ENCODE assay signal across 12 cellular contexts in the genomic region with DNA sequence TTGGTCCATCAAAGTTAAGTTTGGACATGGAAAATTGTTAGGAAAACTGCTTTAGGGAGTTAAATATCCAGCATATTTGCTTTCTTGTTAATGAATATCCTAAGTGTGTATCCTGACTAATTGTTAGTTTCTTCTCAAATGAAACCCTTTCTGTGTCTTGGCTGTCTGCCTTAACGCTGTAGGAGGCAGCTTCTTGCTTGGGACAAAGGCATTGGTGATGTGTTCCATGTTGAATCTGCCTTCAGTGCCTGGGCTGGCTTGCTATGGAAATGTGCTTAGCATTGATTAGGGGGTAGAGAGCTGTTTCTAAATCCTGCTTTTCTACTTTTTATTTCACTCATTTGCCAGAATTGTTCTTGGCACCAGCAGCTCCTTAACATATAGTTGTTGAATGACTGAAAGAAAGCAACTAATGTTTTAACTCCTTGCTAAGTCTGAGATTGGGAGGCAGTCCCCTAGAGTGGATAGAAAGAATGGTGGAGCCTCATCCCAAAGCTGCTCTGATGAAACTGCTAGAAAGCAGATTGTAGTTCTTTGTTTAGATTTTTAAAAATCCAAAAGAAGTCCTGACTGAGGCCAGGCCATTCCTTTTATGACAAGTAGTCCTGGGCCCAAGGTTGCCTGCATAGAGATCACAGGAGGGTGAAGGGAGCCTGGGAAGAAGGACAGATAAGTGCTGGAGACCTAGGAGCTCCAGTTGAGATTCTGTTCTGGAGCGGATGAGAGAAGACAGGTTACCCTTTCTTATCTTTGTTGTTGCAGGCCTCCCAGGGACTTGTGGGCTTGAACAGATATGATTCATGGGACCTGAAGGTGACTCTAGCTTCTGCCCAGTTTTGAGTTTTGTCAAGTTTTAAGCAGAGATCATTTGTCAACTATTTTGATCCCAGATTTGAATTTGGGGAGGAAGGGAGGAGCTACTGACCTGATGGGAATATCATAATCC. TPM values are rescaled to one million over a fixed set of nuclear protein-coding genes. Genes with fewer than 3 reads are reported as not detected.
DNase-seq lines count a peak whose midpoint lies in the region; ATAC-seq lines count a peak whose summit lies in the region.
"Had no signal": no experiment of that assay in that cellular context is flagged by ENCODE, and none has a peak within 500 bp of the region (broad histone marks: within the 10 kb centered on the region; RNA-seq: fewer than 3 reads in every experiment).

No MANE protein-coding gene starts in this region.

- no peaks in the 10 kb centered on the region for H3K9me3 Mint-ChIP-seq in activated naive CD4-positive, alpha-beta T cell treated with anti-CD3 and anti-CD28 coated beads for 36 hours
- H3K9me3 Mint-ChIP-seq in activated CD4-positive, alpha-beta memory T cell treated with anti-CD3 and anti-CD28 coated beads for 36 hours: no peaks in the 10 kb centered on the region
- H3K9me3 Mint-ChIP-seq in effector memory CD8-positive, alpha-beta T cell: no peaks in the 10 kb centered on the region
- H3K9me3 Mint-ChIP-seq: mesothelial cell of epicardium had no signal

- ATAC-seq in effector memory CD8-positive, alpha-beta T cell (replicated peaks): no peak
- ATAC-seq in stimulated activated naive CD8-positive, alpha-beta T cell treated with anti-CD3 and anti-CD28 coated beads, Interleukin-15, Interleukin-2, amounts not matched to agents 100 U/mL and 50 U/mL, for 24 hours: peak; percentile 37
- ATAC-seq in HG02884 (IDR thresholded peaks at IDR 0.05; ENCODE audit: unreplicated experiment): no peak
- ATAC-seq in GM18858 (IDR thresholded peaks at IDR 0.05; ENCODE audit: unreplicated experiment): no peak
- ATAC-seq: HCT116 had no signal

- intact Hi-C loops in activated naive CD4-positive, alpha-beta T cell treated with anti-CD3 and anti-CD28 coated beads for 36 hours (cut with micrococcal nuclease): loop anchor here (1.0 to 5.0 kb wide), 6 partner anchors 14 to 718 kb away; no protein-coding TSS in a partner anchor
- intact Hi-C loops in activated CD4-positive, alpha-beta memory T cell treated with anti-CD3 and anti-CD28 coated beads for 36 hours (cut with micrococcal nuclease): loop anchor here (2.0 to 10.0 kb wide), 5 partner anchors 14 to 850 kb away; no protein-coding TSS in a partner anchor

- CTCF ChIA-PET in activated naive CD4-positive, alpha-beta T cell treated with anti-CD3 and anti-CD28 coated beads for 36 hours (lab: Charles Lee): interaction anchor here (0.8 to 8.9 kb wide), 5 partner anchors 11 to 212 kb away, joined by 3 to 109 read pairs (median 7); no protein-coding TSS in a partner anchor
- CTCF ChIA-PET in activated CD4-positive, alpha-beta memory T cell treated with anti-CD3 and anti-CD28 coated beads for 36 hours (lab: Charles Lee): interaction anchor here (0.7 to 2.4 kb wide), 8 partner anchors 10 to 37 kb away, joined by 3 to 20 read pairs (median 4); no protein-coding TSS in a partner anchor

- DNase-seq in activated naive CD4-positive, alpha-beta T cell treated with anti-CD3 and anti-CD28 coated beads for 36 hours: peak; percentile 47
- DNase-seq in activated naive CD4-positive, alpha-beta T cell treated with anti-CD3 and anti-CD28 coated beads, Interleukin-2, amount 50 U/mL, for 16 hours: no peak
- DNase-seq in activated CD4-positive, alpha-beta memory T cell treated with anti-CD3 and anti-CD28 coated beads for 36 hours: peak; percentile 49
- no peak for DNase-seq in effector memory CD8-positive, alpha-beta T cell
- DNase-seq in stimulated activated naive CD8-positive, alpha-beta T cell treated with anti-CD3 and anti-CD28 coated beads, Interleukin-15, Interleukin-2, amounts not matched to agents 100 U/mL and 50 U/mL, for 24 hours: no peak
- no peak for DNase-seq in UCSD-AML1 (lab: John Stamatoyannopoulos, UW; ENCODE audit: unreplicated experiment)
- DNase-seq: SHP77 treated with DMSO at 0.1 percent for 48 hours, trophoblast cell had no signal

- H3K4me3 Mint-ChIP-seq in activated naive CD4-positive, alpha-beta T cell treated with anti-CD3 and anti-CD28 coated beads for 36 hours: peak overlapping the region; percentile 44
- peak overlapping the region; percentile 12 for H3K4me3 Mint-ChIP-seq in activated CD4-positive, alpha-beta memory T cell treated with anti-CD3 and anti-CD28 coated beads for 36 hours
- peak overlapping the region; percentile 2 to 65 for H3K4me3 Mint-ChIP-seq in effector memory CD8-positive, alpha-beta T cell
- H3K4me3 Mint-ChIP-seq: mesothelial cell of epicardium had no signal

- H3K4me1 Mint-ChIP-seq in activated naive CD4-positive, alpha-beta T cell treated with anti-CD3 and anti-CD28 coated beads for 36 hours (ENCODE audit: low read depth): peaks cover 94% of the 10 kb centered on the region
- H3K4me1 Mint-ChIP-seq in activated CD4-positive, alpha-beta memory T cell treated with anti-CD3 and anti-CD28 coated beads for 36 hours (ENCODE audit: low read depth): peaks cover 95% of the 10 kb centered on the region
- H3K4me1 Mint-ChIP-seq in effector memory CD8-positive, alpha-beta T cell (ENCODE audit: low read depth in 2 of 2): peaks cover 65 to 83% of the 10 kb centered on the region in 2 donors

- H3K36me3 Mint-ChIP-seq in activated naive CD4-positive, alpha-beta T cell treated with anti-CD3 and anti-CD28 coated beads for 36 hours (ENCODE audit: low read depth): peaks cover 54% of the 10 kb centered on the region
- H3K36me3 Mint-ChIP-seq in activated CD4-positive, alpha-beta memory T cell treated with anti-CD3 and anti-CD28 coated beads for 36 hours: peaks cover 43% of the 10 kb centered on the region
- peaks cover 58% of the 10 kb centered on the region for H3K36me3 Mint-ChIP-seq in effector memory CD8-positive, alpha-beta T cell (ENCODE audit: insufficient read depth)

- POLR2A ChIA-PET in activated CD4-positive, alpha-beta memory T cell treated with anti-CD3 and anti-CD28 coated beads for 36 hours (lab: Charles Lee): interaction anchor here (1.1 to 2.0 kb wide), 5 partner anchors 9 to 18 kb away, joined by 3 to 9 read pairs (median 4); no protein-coding TSS in a partner anchor

- H3K27ac Mint-ChIP-seq in activated naive CD4-positive, alpha-beta T cell treated with anti-CD3 and anti-CD28 coated beads for 36 hours: peak overlapping the region; percentile 97
- peak overlapping the region; percentile 88 for H3K27ac Mint-ChIP-seq in activated CD4-positive, alpha-beta memory T cell treated with anti-CD3 and anti-CD28 coated beads for 36 hours
- H3K27ac Mint-ChIP-seq in effector memory CD8-positive, alpha-beta T cell: peak overlapping the region; percentile 73 to 93
- H3K27ac Mint-ChIP-seq: mesothelial cell of epicardium had no signal

- no peaks in the 10 kb centered on the region for H3K27me3 Mint-ChIP-seq in activated naive CD4-positive, alpha-beta T cell treated with anti-CD3 and anti-CD28 coated beads for 36 hours (ENCODE audit: low read depth)
- no peaks in the 10 kb centered on the region for H3K27me3 Mint-ChIP-seq in activated CD4-positive, alpha-beta memory T cell treated with anti-CD3 and anti-CD28 coated beads for 36 hours
- H3K27me3 Mint-ChIP-seq in effector memory CD8-positive, alpha-beta T cell: no peaks in the 10 kb centered on the region

RNA-seq across cellular contexts. Expression of a gene that starts 39.3 kb away (rescaled TPM):
- total RNA-seq in activated naive CD4-positive, alpha-beta T cell treated with anti-CD3 and anti-CD28 coated beads for 36 hours: 10 to 100 TPM; 32.4 to 34.2 TPM
- total RNA-seq in activated CD4-positive, alpha-beta memory T cell treated with anti-CD3 and anti-CD28 coated beads for 36 hours: 10 to 100 TPM; 23.5 to 24.0 TPM

RNA-seq across cellular contexts. Expression of a gene that starts 39.6 kb away (rescaled TPM):
- total RNA-seq in activated naive CD4-positive, alpha-beta T cell treated with anti-CD3 and anti-CD28 coated beads for 36 hours: 10 to 100 TPM; 16.1 to 17.0 TPM
- total RNA-seq in activated CD4-positive, alpha-beta memory T cell treated with anti-CD3 and anti-CD28 coated beads for 36 hours: 10 to 100 TPM; 23.4 TPM

Comparison
In these comparisons a context has a peak if more than half of its experiments do, and no peak if none do; other contexts are left out.
1. DNase-seq: peak in activated naive CD4-positive, alpha-beta T cell treated with anti-CD3 and anti-CD28 coated beads for 36 hours (single experiment) and activated CD4-positive, alpha-beta memory T cell treated with anti-CD3 and anti-CD28 coated beads for 36 hours (single experiment); none in activated naive CD4-positive, alpha-beta T cell treated with anti-CD3 and anti-CD28 coated beads, Interleukin-2, amount 50 U/mL, for 16 hours (single experiment), effector memory CD8-positive, alpha-beta T cell (0 of 3), stimulated activated naive CD8-positive, alpha-beta T cell treated with anti-CD3 and anti-CD28 coated beads, Interleukin-15, Interleukin-2, amounts not matched to agents 100 U/mL and 50 U/mL, for 24 hours (single experiment) and UCSD-AML1 (single experiment).
2. Peak in every context shown above with its lines, with median percentiles within 50 percentile points of each other: H3K27ac Mint-ChIP-seq and H3K4me3 Mint-ChIP-seq.